18 cellular contexts compared by ENCODE assay signal in genomic region chr13:110700186-110700585, GRCh38.
"Had no signal": no experiment of that assay in that cellular context is flagged by ENCODE, and none has a peak within 500 bp of the region (broad histone marks: within the 10 kb centered on the region; RNA-seq: fewer than 3 reads in every experiment).

No MANE protein-coding gene starts in this region.

- H3K4me3 ChIP-seq: coronary artery, dorsolateral prefrontal cortex, lung, smooth muscle cell, tibial artery, upper lobe of left lung, vagina had no signal

- H3K9me3 Mint-ChIP-seq: naive B cell; nephron; stimulated activated memory B cell treated with anti-CD40 and anti-IgM and Interleukin-4, amounts not matched to agents 10 μg/mL and 1 μg/mL and 100 μg/mL, for 72 hours; stimulated activated naive CD8-positive, alpha-beta T cell treated with anti-CD3 and anti-CD28 coated beads, Interleukin-15, Interleukin-2, amounts not matched to agents 100 ng/mL and 50 ng/mL, for 24 hours had no signal

- ATAC-seq: left colon; left ventricle myocardium superior; right cardiac atrium; stimulated activated memory B cell treated with anti-CD40 and anti-IgM and Interleukin-4, amounts not matched to agents 10 μg/mL and 1 μg/mL and 100 μg/mL, for 72 hours had no signal

- DNase-seq: dorsolateral prefrontal cortex; effector CD8-positive, alpha-beta T cell; hippocampal formation; left colon; left ventricle myocardium superior; mesendoderm; naive B cell; right cardiac atrium; stimulated activated CD4-positive, alpha-beta T cell treated with anti-CD3 and anti-CD28 coated beads, Interleukin-4, amount 100 ng/mL, for 1 hour; tibial artery; upper lobe of left lung had no signal

- H3K9me3 ChIP-seq: tibial artery, upper lobe of left lung, vagina had no signal

- H3K27ac Mint-ChIP-seq: naive B cell; nephron; stimulated activated memory B cell treated with anti-CD40 and anti-IgM and Interleukin-4, amounts not matched to agents 10 μg/mL and 1 μg/mL and 100 μg/mL, for 72 hours; stimulated activated naive CD8-positive, alpha-beta T cell treated with anti-CD3 and anti-CD28 coated beads, Interleukin-15, Interleukin-2, amounts not matched to agents 100 ng/mL and 50 ng/mL, for 24 hours had no signal

- H3K27me3 ChIP-seq: dorsolateral prefrontal cortex, tibial artery, upper lobe of left lung, vagina had no signal

- H3K4me2 ChIP-seq: smooth muscle cell had no signal

- H3K27ac ChIP-seq: coronary artery, dorsolateral prefrontal cortex, tibial artery, vagina had no signal

- H3K4me3 Mint-ChIP-seq: nephron; stimulated activated memory B cell treated with anti-CD40 and anti-IgM and Interleukin-4, amounts not matched to agents 10 μg/mL and 1 μg/mL and 100 μg/mL, for 72 hours; stimulated activated naive CD8-positive, alpha-beta T cell treated with anti-CD3 and anti-CD28 coated beads, Interleukin-15, Interleukin-2, amounts not matched to agents 100 ng/mL and 50 ng/mL, for 24 hours had no signal

- H3K27me3 Mint-ChIP-seq: naive B cell; stimulated activated memory B cell treated with anti-CD40 and anti-IgM and Interleukin-4, amounts not matched to agents 10 μg/mL and 1 μg/mL and 100 μg/mL, for 72 hours; stimulated activated naive CD8-positive, alpha-beta T cell treated with anti-CD3 and anti-CD28 coated beads, Interleukin-15, Interleukin-2, amounts not matched to agents 100 ng/mL and 50 ng/mL, for 24 hours had no signal
